31 cellular contexts compared by ENCODE assay signal in the genomic region with DNA sequence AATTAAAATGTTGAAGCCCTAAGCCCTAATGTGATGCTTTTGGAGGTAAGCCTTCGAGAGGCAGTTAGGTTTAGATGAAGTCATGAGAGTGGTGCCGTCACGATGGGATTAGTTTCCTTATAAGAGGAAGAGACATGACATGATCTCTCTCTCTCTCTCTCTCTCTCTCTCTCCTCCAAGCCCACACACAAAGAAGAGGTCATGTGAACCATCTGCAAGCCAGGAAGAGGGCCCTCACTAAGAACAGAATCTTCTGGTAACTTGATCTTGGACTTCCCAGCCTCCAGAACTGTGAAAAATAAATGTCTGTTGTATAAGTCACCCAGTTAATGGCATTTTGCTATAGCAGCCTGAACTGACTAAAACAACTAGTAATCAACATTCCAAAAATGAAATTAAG.
"Had no signal": no experiment of that assay in that cellular context is flagged by ENCODE, and none has a peak within 500 bp of the region (broad histone marks: within the 10 kb centered on the region; RNA-seq: fewer than 3 reads in every experiment).

No MANE protein-coding gene starts in this region.

- ATAC-seq: activated CD8-positive, alpha-beta memory T cell treated with anti-CD3 and anti-CD28 coated beads, Interleukin-2, amount 10 ng/mL, durations not matched to agents 7 days and 5 days; Panc1 had no signal

- H3K36me3 ChIP-seq: MG63, SJSA1 had no signal

- H3K4me2 ChIP-seq: SK-N-SH had no signal

- H3K9me3 ChIP-seq: MG63, SJSA1, SK-N-SH had no signal

- H3K27me3 ChIP-seq: MG63, SJSA1 had no signal

- H3K4me3 Mint-ChIP-seq: activated CD4-positive, alpha-beta memory T cell treated with anti-CD3 and anti-CD28 coated beads for 36 hours; activated CD4-positive, alpha-beta T cell treated with anti-CD3 and anti-CD28 coated beads, Interleukin-2, amount 10 ng/mL, durations not matched to agents 7 days and 5 days; activated CD8-positive, alpha-beta memory T cell treated with anti-CD3 and anti-CD28 coated beads, Interleukin-2, amount 10 ng/mL, durations not matched to agents 7 days and 5 days; activated naive CD8-positive, alpha-beta T cell treated with anti-CD3 and anti-CD28 coated beads, Interleukin-2, amount 10 ng/mL, durations not matched to agents 7 days and 5 days; brain; T-helper 1 cell treated with Interleukin-12 subunit alpha and Interleukin-12 subunit beta and Interleukin-4 antibody, amounts not matched to agents 30 μg/mL and 1 μg/mL, for 36 hours; T-helper 2 cell treated with Interferon-gamma antibody and Interleukin-4, amounts not matched to agents 5 μg/mL and 100 μg/mL, for 36 hours had no signal

- H3K27ac ChIP-seq: SJSA1 had no signal

- H3K4me3 ChIP-seq: MG63, SJSA1 had no signal

- H3K36me3 Mint-ChIP-seq: activated CD4-positive, alpha-beta memory T cell treated with anti-CD3 and anti-CD28 coated beads for 36 hours; brain had no signal

- FAIRE-seq: bronchial epithelial cell, TTC549 had no signal

- H3K9ac ChIP-seq: SK-N-SH had no signal

- H3K27ac Mint-ChIP-seq: activated CD4-positive, alpha-beta memory T cell treated with anti-CD3 and anti-CD28 coated beads for 36 hours; activated CD4-positive, alpha-beta T cell treated with anti-CD3 and anti-CD28 coated beads, Interleukin-2, amount 10 ng/mL, durations not matched to agents 7 days and 5 days; activated CD8-positive, alpha-beta memory T cell treated with anti-CD3 and anti-CD28 coated beads, Interleukin-2, amount 10 ng/mL, durations not matched to agents 7 days and 5 days; activated naive CD8-positive, alpha-beta T cell treated with anti-CD3 and anti-CD28 coated beads, Interleukin-2, amount 10 ng/mL, durations not matched to agents 7 days and 5 days; brain; T-helper 1 cell treated with Interleukin-12 subunit alpha and Interleukin-12 subunit beta and Interleukin-4 antibody, amounts not matched to agents 30 μg/mL and 1 μg/mL, for 36 hours; T-helper 2 cell treated with Interferon-gamma antibody and Interleukin-4, amounts not matched to agents 5 μg/mL and 100 μg/mL, for 36 hours had no signal

- DNase-seq: activated CD4-positive, alpha-beta memory T cell treated with anti-CD3 and anti-CD28 coated beads for 36 hours; activated CD4-positive, alpha-beta T cell treated with anti-CD3 and anti-CD28 coated beads, Interleukin-2, amount 10 ng/mL, durations not matched to agents 7 days and 5 days; activated CD8-positive, alpha-beta memory T cell treated with anti-CD3 and anti-CD28 coated beads for 24 hours; activated CD8-positive, alpha-beta memory T cell treated with anti-CD3 and anti-CD28 coated beads, Interleukin-2, amount 10 ng/mL, durations not matched to agents 7 days and 5 days; activated CD8-positive, alpha-beta memory T cell treated with anti-CD3 and anti-CD28 coated beads, Interleukin-2, amount 50 U/mL, for 48 hours; activated effector memory CD4-positive, alpha-beta T cell treated with Interleukin-2 at 50 U/mL for 16 hours; activated naive CD4-positive, alpha-beta T cell; activated naive CD4-positive, alpha-beta T cell treated with anti-CD3 and anti-CD28 coated beads, Interleukin-2, amount 50 U/mL, for 16 hours; activated naive CD8-positive, alpha-beta T cell treated with anti-CD3 and anti-CD28 coated beads, Interleukin-2, amount 10 ng/mL, durations not matched to agents 7 days and 5 days; activated T-cell treated with anti-CD3 and anti-CD28 coated beads, Interleukin-2, amount 50 U/mL, for 48 hours; caudate nucleus; cerebellar nuclear complex; Karpas-422; MG63; NCI-H1048; NCI-H1105 treated with DMSO at 0.1 percent for 48 hours; NCI-H1436; NCI-H1694; NCI-H2029; NCI-H345; NCI-H524 treated with DMSO at 0.1 percent for 48 hours; RPMI8226; SHP77 treated with DMSO at 0.1 percent for 48 hours; SK-N-SH had no signal

- H3K27me3 Mint-ChIP-seq: activated CD4-positive, alpha-beta memory T cell treated with anti-CD3 and anti-CD28 coated beads for 36 hours; activated CD4-positive, alpha-beta T cell treated with anti-CD3 and anti-CD28 coated beads, Interleukin-2, amount 10 ng/mL, durations not matched to agents 7 days and 5 days; activated CD8-positive, alpha-beta memory T cell treated with anti-CD3 and anti-CD28 coated beads, Interleukin-2, amount 10 ng/mL, durations not matched to agents 7 days and 5 days; activated naive CD8-positive, alpha-beta T cell treated with anti-CD3 and anti-CD28 coated beads, Interleukin-2, amount 10 ng/mL, durations not matched to agents 7 days and 5 days had no signal
